ENCODE assay signal across 21 cellular contexts in the genomic region with DNA sequence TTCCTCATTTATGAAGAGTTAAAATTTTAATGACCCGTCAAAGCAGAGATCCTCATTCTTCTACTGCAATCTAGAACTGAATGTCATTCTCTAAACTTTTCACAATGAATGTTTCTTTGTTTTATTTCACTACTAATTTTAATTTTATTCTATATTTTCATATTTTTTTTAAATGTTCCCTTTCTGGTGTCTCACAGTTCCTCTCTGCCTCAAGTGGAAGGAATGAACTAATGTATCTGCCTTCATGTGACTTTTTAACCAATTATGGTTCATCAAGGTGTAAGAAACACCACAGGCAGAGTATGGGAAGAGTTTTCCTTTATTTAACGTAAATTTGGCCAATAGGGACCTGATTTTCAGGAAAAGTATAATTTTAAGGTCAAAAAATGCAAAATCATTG.
DNase-seq lines count a peak whose midpoint lies in the region; ATAC-seq, FAIRE-seq and TF ChIP-seq lines count a peak whose summit lies in the region.
"Had no signal": no experiment of that assay in that cellular context is flagged by ENCODE, and none has a peak within 500 bp of the region (broad histone marks: within the 10 kb centered on the region; RNA-seq: fewer than 3 reads in every experiment).

No MANE protein-coding gene starts in this region.

- H3K9me3 ChIP-seq in SK-N-SH (no peaks in the 10 kb centered on the region), smooth muscle cell (replicated peaks; ENCODE audit: low read depth) (no peaks in the 10 kb centered on the region), MM.1S (replicated peaks; ENCODE audit: insufficient read depth, low read length) (no peaks in the 10 kb centered on the region)
- H3K9me3 ChIP-seq: SJSA1 had no signal

- H3K18ac ChIP-seq in mesendoderm (ENCODE audit: low read length): no peak overlapping the region

- TF ChIP-seq CTCF in SK-N-SH (IDR thresholded peaks at IDR 0.05): 0 out of 2 replicates have a peak, but pooled peaks have one; percentile 10
- TF ChIP-seq CTCF in bronchial epithelial cell (IDR thresholded peaks at IDR 0.05; ENCODE audit: insufficient read depth, low read length, severe bottlenecking): no peak
- peak; percentile 47 for TF ChIP-seq CTCF in smooth muscle cell (IDR thresholded peaks at IDR 0.05; ENCODE audit: borderline replicate concordance, insufficient read depth, poor library complexity, severe bottlenecking)
- no peak for TF ChIP-seq CTCF in MM.1S (IDR thresholded peaks at IDR 0.05; ENCODE audit: low read length)

- TF ChIP-seq RAD21 in SK-N-SH (IDR thresholded peaks at IDR 0.05; ENCODE audit: low read length): no peak

- H2AFZ ChIP-seq in SK-N-SH (ENCODE audit: low read depth): no peak overlapping the region
- H2AFZ ChIP-seq in smooth muscle cell (ENCODE audit: low read depth): no peak overlapping the region
- H2AFZ ChIP-seq in MM.1S (ENCODE audit: low read length): no peak overlapping the region

- no peak overlapping the region for H3K4me2 ChIP-seq in SK-N-SH
- H3K4me2 ChIP-seq in mesendoderm (ENCODE audit: low read length): no peak overlapping the region
- H3K4me2 ChIP-seq in smooth muscle cell: no peak overlapping the region
- no peak overlapping the region for H3K4me2 ChIP-seq in MM.1S (ENCODE audit: low read depth, low read length)

- H3K36me3 ChIP-seq in SK-N-SH (replicated peaks in 1 of 2; ENCODE audit: control insufficient read depth in 1 of 2, insufficient read depth in 2 of 2, low read length in 1 of 2): no peaks in the 10 kb centered on the region
- H3K36me3 ChIP-seq in bronchial epithelial cell (ENCODE audit: control insufficient read depth, insufficient read depth, low read length): no peaks in the 10 kb centered on the region
- H3K36me3 ChIP-seq in mesendoderm (ENCODE audit: control insufficient read depth, insufficient read depth, low read length): no peaks in the 10 kb centered on the region
- no peaks in the 10 kb centered on the region for H3K36me3 ChIP-seq in smooth muscle cell (ENCODE audit: low read depth)
- H3K36me3 ChIP-seq in MM.1S (replicated peaks; ENCODE audit: insufficient read depth, low read length): no peaks in the 10 kb centered on the region
- H3K36me3 ChIP-seq: SJSA1 had no signal

- WGBS in SK-N-SH (ENCODE audit: low lambda C conversion rate): 15% methylated on average over 2 of the region's 2 CpGs
- WGBS in mesendoderm (ENCODE audit: extremely low coverage, insufficient coverage, low lambda C conversion rate): no CpG with 5 or more reads among the region's 2 CpGs
- 77% methylated on average over 2 of the region's 2 CpGs for WGBS in smooth muscle cell (ENCODE audit: low lambda C conversion rate)

- H3K23ac ChIP-seq in mesendoderm (ENCODE audit: low read length): no peak overlapping the region

- H2BK15ac ChIP-seq in mesendoderm (replicated peaks; ENCODE audit: low read depth): no peak overlapping the region

- H3K9me2 ChIP-seq in SK-N-SH (no peaks in the 10 kb centered on the region), MM.1S (replicated peaks; ENCODE audit: insufficient read depth, low read length) (no peaks in the 10 kb centered on the region)

- no peak overlapping the region for H3K4ac ChIP-seq in mesendoderm (ENCODE audit: low read depth, low read length)

- H3K27me3 ChIP-seq in SK-N-SH (ENCODE audit: insufficient read depth): no peaks in the 10 kb centered on the region
- no peaks in the 10 kb centered on the region for H3K27me3 ChIP-seq in bronchial epithelial cell (ENCODE audit: control insufficient read depth, insufficient read depth, low read length)
- no peaks in the 10 kb centered on the region for H3K27me3 ChIP-seq in mesendoderm (ENCODE audit: insufficient read depth, low read length, poor library complexity)
- no peaks in the 10 kb centered on the region for H3K27me3 ChIP-seq in smooth muscle cell (ENCODE audit: low read depth)
- no peaks in the 10 kb centered on the region for H3K27me3 ChIP-seq in MM.1S (replicated peaks; ENCODE audit: insufficient read depth, low read length)
- H3K27me3 ChIP-seq: SJSA1 had no signal

- H3K79me1 ChIP-seq in mesendoderm (ENCODE audit: low read length): no peaks in the 10 kb centered on the region

- H3K79me2 ChIP-seq in SK-N-SH (ENCODE audit: insufficient read depth): no peaks in the 10 kb centered on the region
- H3K79me2 ChIP-seq in mesendoderm (ENCODE audit: control insufficient read depth, insufficient read depth, low read length): no peaks in the 10 kb centered on the region
- H3K79me2 ChIP-seq in smooth muscle cell (ENCODE audit: low read depth): no peaks in the 10 kb centered on the region
- H3K79me2 ChIP-seq in MM.1S (ENCODE audit: low read length): no peaks in the 10 kb centered on the region

- CTCF ChIA-PET in SK-N-SH (lab: Yijun Ruan, JAX): no interaction called here

- no peak for FAIRE-seq in bronchial epithelial cell (lab: Jason Lieb, UNC)
- FAIRE-seq: RCC 7860 had no signal

- no peak overlapping the region for H3K56ac ChIP-seq in mesendoderm (ENCODE audit: low read length)

- H2AK5ac ChIP-seq in mesendoderm (ENCODE audit: low read length): no peak overlapping the region

- H3K4me1 ChIP-seq in SK-N-SH (ENCODE audit: control insufficient read depth in 1 of 2, insufficient read depth in 2 of 2, low read depth in 1 of 2, low read length in 1 of 2) (no peaks in the 10 kb centered on the region), mesendoderm (ENCODE audit: control insufficient read depth, low read depth, low read length) (no peaks in the 10 kb centered on the region), smooth muscle cell (ENCODE audit: low read depth) (no peaks in the 10 kb centered on the region), MM.1S (ENCODE audit: low read length) (no peaks in the 10 kb centered on the region)
- H3K4me1 ChIP-seq: SJSA1 had no signal

- TF ChIP-seq EP300 in SK-N-SH (IDR thresholded peaks at IDR 0.05; ENCODE audit: borderline replicate concordance in 1 of 2, low read depth in 1 of 2, low read length in 1 of 2): no peak

- no peak overlapping the region for H4K5ac ChIP-seq in mesendoderm (ENCODE audit: low read length)

- no peak for DNase-seq in SK-N-SH
- DNase-seq in bronchial epithelial cell (ENCODE audit: low read depth): peak; percentile 13
- peak; percentile 40 for DNase-seq in mesendoderm
- no peak for DNase-seq in smooth muscle cell (lab: John Stamatoyannopoulos, UW; ENCODE audit: unreplicated experiment)
- no peak for DNase-seq in MM.1S
- no peak for DNase-seq in stimulated activated CD4-positive, alpha-beta T cell treated with anti-CD3 and anti-CD28 coated beads, Interleukin-4, amount 100 ng/mL, for 4 hours
- DNase-seq: 8988T, AML-193, DMS79 treated with DMSO at 0.1 percent for 48 hours, HCEC 1CT, KG1, NCI-H1105, NCI-H146, NCI-H2029, NCI-H524 treated with DMSO at 0.1 percent for 48 hours, NCI-H82 had no signal

- no peak overlapping the region for H3K27ac ChIP-seq in SK-N-SH (ENCODE audit: low read depth in 2 of 2, low read length in 1 of 2)
- no peak overlapping the region for H3K27ac ChIP-seq in mesendoderm (ENCODE audit: low read depth, low read length)
- no peak overlapping the region for H3K27ac ChIP-seq in smooth muscle cell (ENCODE audit: low read depth)
- H3K27ac ChIP-seq in MM.1S (ENCODE audit: low read length): no peak overlapping the region
- H3K27ac ChIP-seq: HL-60, SJSA1 had no signal

- H3K4me3 ChIP-seq in SK-N-SH (ENCODE audit: low read depth in 2 of 2, low read length in 1 of 2) (no peak overlapping the region), bronchial epithelial cell (ENCODE audit: low read depth, low read length) (no peak overlapping the region), mesendoderm (ENCODE audit: low read length) (no peak overlapping the region), smooth muscle cell (no peak overlapping the region), MM.1S (ENCODE audit: low read length) (no peak overlapping the region)
- H3K4me3 ChIP-seq: SJSA1 had no signal

- ATAC-seq in SK-N-SH treated with all-trans-retinoic acid at 6 μM for 48 hours: no peak
- no peak for ATAC-seq in GM18502 (IDR thresholded peaks at IDR 0.05; ENCODE audit: poor library complexity, unreplicated experiment)

- H3F3A ChIP-seq in SK-N-SH (replicated peaks; ENCODE audit: insufficient read depth) (no peaks in the 10 kb centered on the region), smooth muscle cell (ENCODE audit: low read depth) (no peaks in the 10 kb centered on the region), MM.1S (ENCODE audit: insufficient read depth, low read length) (no peaks in the 10 kb centered on the region)

- POLR2A ChIA-PET in SK-N-SH (lab: Yijun Ruan, JAX): no interaction called here

- H3K9ac ChIP-seq in SK-N-SH: no peak overlapping the region
- H3K9ac ChIP-seq in mesendoderm (ENCODE audit: low read length): no peak overlapping the region
- H3K9ac ChIP-seq in smooth muscle cell (ENCODE audit: low read depth): no peak overlapping the region
- no peak overlapping the region for H3K9ac ChIP-seq in MM.1S (ENCODE audit: low read length)

- H2BK120ac ChIP-seq in mesendoderm (ENCODE audit: low read depth, low read length): no peak overlapping the region

- H4K8ac ChIP-seq in mesendoderm (ENCODE audit: low read depth, low read length): no peak overlapping the region

- H2BK5ac ChIP-seq in mesendoderm (ENCODE audit: low read length): no peak overlapping the region

- no peaks in the 10 kb centered on the region for H4K20me1 ChIP-seq in SK-N-SH (ENCODE audit: insufficient read depth)
- no peaks in the 10 kb centered on the region for H4K20me1 ChIP-seq in smooth muscle cell (ENCODE audit: low read depth)
- H4K20me1 ChIP-seq in MM.1S (ENCODE audit: insufficient read depth, low read length): no peaks in the 10 kb centered on the region

TF ChIP-seq in SK-N-SH, 30 proteins besides CTCF, POLR2A, EP300 and RAD21 (continues in another document):
- TF ChIP-seq IRF3 (IDR thresholded peaks at IDR 0.05; ENCODE audit: low read depth, low read length): no peak
- TF ChIP-seq RCOR1 (IDR thresholded peaks at IDR 0.05; ENCODE audit: low read length): no peak

TF ChIP-seq in SK-N-SH treated with all-trans-retinoic acid at 6 μM for 48 hours, 23 proteins besides CTCF, POLR2A, EP300 and RAD21 (continues in another document):
- no peak for TF ChIP-seq ARNTL (CRISPR knock-in tag; IDR thresholded peaks at IDR 0.05; ENCODE audit: borderline replicate concordance, low read depth)
- TF ChIP-seq, protein P1, sequence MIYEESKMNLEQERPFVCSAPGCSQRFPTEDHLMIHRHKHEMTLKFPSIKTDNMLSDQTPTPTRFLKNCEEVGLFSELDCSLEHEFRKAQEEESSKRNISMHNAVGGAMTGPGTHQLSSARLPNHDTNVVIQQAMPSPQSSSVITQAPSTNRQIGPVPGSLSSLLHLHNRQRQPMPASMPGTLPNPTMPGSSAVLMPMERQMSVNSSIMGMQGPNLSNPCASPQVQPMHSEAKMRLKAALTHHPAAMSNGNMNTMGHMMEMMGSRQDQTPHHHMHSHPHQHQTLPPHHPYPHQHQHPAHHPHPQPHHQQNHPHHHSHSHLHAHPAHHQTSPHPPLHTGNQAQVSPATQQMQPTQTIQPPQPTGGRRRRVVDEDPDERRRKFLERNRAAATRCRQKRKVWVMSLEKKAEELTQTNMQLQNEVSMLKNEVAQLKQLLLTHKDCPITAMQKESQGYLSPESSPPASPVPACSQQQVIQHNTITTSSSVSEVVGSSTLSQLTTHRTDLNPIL (CRISPR knock-in tag; IDR thresholded peaks at IDR 0.05; ENCODE audit: low read depth): no peak
- no peak for TF ChIP-seq RARB (CRISPR knock-in tag; IDR thresholded peaks at IDR 0.05)

Comparison
In these comparisons a context has a peak if more than half of its experiments do, and no peak if none do; other contexts are left out.
1. DNase-seq: peak in bronchial epithelial cell (single experiment) and mesendoderm (single experiment); none in SK-N-SH (single experiment), smooth muscle cell (single experiment), MM.1S (single experiment) and stimulated activated CD4-positive, alpha-beta T cell treated with anti-CD3 and anti-CD28 coated beads, Interleukin-4, amount 100 ng/mL, for 4 hours (0 of 2).
2. CTCF ChIP-seq: peak in SK-N-SH (single experiment) and smooth muscle cell (single experiment); none in bronchial epithelial cell (single experiment) and MM.1S (single experiment).